Comparison of ENCODE assay signal across 8 cellular contexts in the genomic region with DNA sequence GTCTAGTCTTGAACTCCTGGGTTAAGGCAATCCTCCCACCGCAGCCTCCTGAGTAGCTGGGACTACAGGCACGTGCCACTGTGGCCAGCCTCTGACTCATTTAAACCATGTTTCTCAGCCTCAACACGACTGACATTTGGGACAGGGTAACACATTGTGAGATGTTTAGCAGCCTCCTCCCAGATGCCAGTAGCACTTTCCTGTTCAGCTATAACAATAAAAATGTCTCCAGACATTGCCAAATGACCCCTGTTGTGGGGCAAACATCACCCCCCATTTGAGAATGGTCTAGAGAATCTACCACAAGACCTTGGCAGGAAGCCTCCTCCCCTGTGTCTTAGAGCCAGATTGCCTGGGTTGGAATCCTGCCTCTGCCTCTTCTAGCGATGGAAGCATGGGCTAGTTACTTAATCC. TPM values are rescaled to one million over a fixed set of nuclear protein-coding genes. Genes with fewer than 3 reads are reported as not detected.
DNase-seq lines count a peak whose midpoint lies in the region; ATAC-seq, FAIRE-seq and TF ChIP-seq lines count a peak whose summit lies in the region.

No MANE protein-coding gene starts in this region.

- dilution Hi-C loops in IMR-90 (cut with HindIII; ENCODE audit: low sequenced_read_pairs, unreplicated experiment), result no loop called here

- no peaks in the 10 kb centered on the region for H3K79me1 ChIP-seq in IMR-90 (ENCODE audit: low read depth in 1 of 2, low read length in 2 of 2)

- no peak overlapping the region for H3K56ac ChIP-seq in IMR-90 (ENCODE audit: extremely low read depth, insufficient read depth, low read length)

- peak; percentile 64 for DNase-seq in IMR-90
- peak; percentile 48 for DNase-seq in GM12878 (ENCODE audit: low read depth, low spot score)
- peak; percentile 28 to 40 for DNase-seq in stimulated activated CD4-positive, alpha-beta T cell treated with anti-CD3 and anti-CD28 coated beads, Interleukin-2, amount 100 ng/mL, for 24 hours
- no peak for DNase-seq in NCI-H1105 treated with DMSO at 0.1 percent for 48 hours (lab: John Stamatoyannopoulos, UW)
- no peak for DNase-seq in Kasumi-1 (lab: John Stamatoyannopoulos, UW)
- no peak for DNase-seq in NCI-H2227 (lab: John Stamatoyannopoulos, UW; ENCODE audit: unreplicated experiment)
- no peak for DNase-seq in vagina (ENCODE audit: extremely low spot score in 2 of 2)

- TF ChIP-seq POLR2A in IMR-90 (IDR thresholded peaks at IDR 0.05; ENCODE audit: low read depth, low read length) (no peak), GM12878 (IDR thresholded peaks at IDR 0.05; ENCODE audit: low read depth, low read length) (no peak), vagina (IDR thresholded peaks at IDR 0.05) (no peak)

- in situ Hi-C loops in IMR-90 (cut with MboI; ENCODE audit: low sequenced_read_pairs), result no loop called here
- in situ Hi-C loops in GM12878 (cut with MboI), result no loop called here

- H3K4me1 ChIP-seq in IMR-90 (ENCODE audit: control insufficient read depth, insufficient read depth, low read length) (peaks cover 9% of the 10 kb centered on the region), GM12878 (ENCODE audit: control insufficient read depth, insufficient read depth, low read length) (peaks cover 22% of the 10 kb centered on the region), vagina (peaks cover 16% of the 10 kb centered on the region)

- H3K14ac ChIP-seq in IMR-90 (replicated peaks; ENCODE audit: low read depth, low read length), result 0 out of 2 replicates have a peak overlapping the region, but pooled peaks have one; percentile 3

- peak overlapping the region; percentile 80; the same call in 2 of the 3 replicates for H2BK15ac ChIP-seq in IMR-90 (ENCODE audit: low read depth, low read length)

- WGBS in IMR-90 (ENCODE audit: extremely low coverage in 2 of 2, insufficient read length in 1 of 2), 2 experiments, result 0% methylated on average over 1 of the region's 4 CpGs; no CpG with 5 or more reads in 1 of the 2 experiments
- WGBS in GM12878 (ENCODE audit: insufficient coverage, insufficient replicate concordance, low lambda C conversion rate, missing lambda C conversion rate), result 28% methylated on average over 4 of the region's 4 CpGs

- POLR2A ChIA-PET in IMR-90 (lab: Charles Lee; ENCODE audit: unreplicated experiment) (no interaction called here), GM12878 (lab: Charles Lee) (interaction anchor here (2.0 kb wide), 1 partner anchor 9 kb away, joined by 6 read pairs; the partner anchor contains the start of gene TMEM40)

- intact Hi-C loops in IMR-90 (cut with micrococcal nuclease), result no loop called here
- intact Hi-C loops in GM12878 (cut with micrococcal nuclease; ENCODE audit: unreplicated experiment), result no loop called here
- intact Hi-C loops in vagina (cut with DNase I), result no loop called here

- H2BK5ac ChIP-seq in IMR-90 (ENCODE audit: low read depth, low read length, poor library complexity, severe bottlenecking), result peak overlapping the region; percentile 73

- FAIRE-seq in GM12878 (lab: Jason Lieb, UNC), result peak; percentile 47

- SMC1A ChIA-PET in GM12878 (lab: Charles Lee; ENCODE audit: uncharacterized antibody, unreplicated experiment), result interaction anchor here (0.8 kb wide), 1 partner anchor 8 kb away, joined by 6 read pairs; the partner anchor contains the start of gene TMEM40

- TF ChIP-seq EP300 in GM12878 (IDR thresholded peaks at IDR 0.05; ENCODE audit: borderline replicate concordance in 1 of 2, control insufficient read depth in 1 of 2, low read depth in 2 of 2, low read length in 2 of 2), result no peak

- no peak overlapping the region for H3K9ac ChIP-seq in IMR-90 (ENCODE audit: low read depth, low read length)
- H3K9ac ChIP-seq in GM12878 (ENCODE audit: control insufficient read depth, insufficient read depth, low read length), result no peak overlapping the region

- H3K23ac ChIP-seq in IMR-90 (ENCODE audit: low read depth, low read length), result no peak overlapping the region

- H3K27ac ChIP-seq in IMR-90 (ENCODE audit: insufficient read depth, low read length) (peak overlapping the region; percentile 57; the same call in 1 of the 2 replicates), GM12878 (ENCODE audit: control insufficient read depth, insufficient read depth) (no peak overlapping the region), vagina (no peak overlapping the region)

- peak overlapping the region; percentile 38 for H2AK9ac ChIP-seq in IMR-90 (replicated peaks; ENCODE audit: low read depth, low read length, poor library complexity)

- peak overlapping the region; percentile 17 for H3K4ac ChIP-seq in IMR-90 (ENCODE audit: low read depth, low read length)

- H2AFZ ChIP-seq in IMR-90 (replicated peaks; ENCODE audit: low read length, poor library complexity), result peak overlapping the region; percentile 24
- H2AFZ ChIP-seq in GM12878 (ENCODE audit: control insufficient read depth, low read depth, low read length), result no peak overlapping the region; the same call in 1 of the 2 replicates

- H3K4me2 ChIP-seq in IMR-90 (ENCODE audit: low read depth, low read length) (no peak overlapping the region), GM12878 (ENCODE audit: control insufficient read depth, insufficient read depth) (no peak overlapping the region)

- H4K8ac ChIP-seq in IMR-90 (ENCODE audit: low read depth in 2 of 2, low read length in 2 of 2), result 0 out of 4 replicates have a peak overlapping the region, but pooled peaks have one; percentile 2 to 10

- peak; percentile 59 for ATAC-seq in GM18868 (IDR thresholded peaks at IDR 0.05; ENCODE audit: unreplicated experiment)
- peak; percentile 76 for ATAC-seq in IMR-90 (ENCODE audit: low read depth)
- ATAC-seq in GM12878, result peak; percentile 77

- CTCF ChIA-PET in IMR-90 (lab: Yijun Ruan, JAX) (no interaction called here), GM12878 (lab: Yijun Ruan, JAX) (no interaction called here)

- peaks cover 10% of the 10 kb centered on the region for H3K9me1 ChIP-seq in IMR-90 (ENCODE audit: insufficient read depth, low read length)

- BruUV-seq in IMR-90 (replicated peaks; lab: Mats Ljungman, UMichigan) (no TSS peak), GM12878 (replicated peaks; lab: Mats Ljungman, UMichigan) (no TSS peak)

- peak overlapping the region; percentile 28; the same call in 1 of the 2 replicates for H3K18ac ChIP-seq in IMR-90 (ENCODE audit: low read depth, low read length)

- RAD21 ChIA-PET in GM12878 (lab: Charles Lee; ENCODE audit: unreplicated experiment), result no interaction called here

- H3K4me3 ChIP-seq in IMR-90 (ENCODE audit: insufficient read depth, low read depth, low read length) (no peak overlapping the region), GM12878 (no peak overlapping the region), vagina (no peak overlapping the region)

- TF ChIP-seq CTCF in IMR-90 (conservative IDR thresholded peaks at IDR 0.05; ENCODE audit: low read depth, low read length), result no peak
- TF ChIP-seq CTCF in GM12878 (IDR thresholded peaks at IDR 0.05 in 2 of 3, conservative IDR thresholded peaks at IDR 0.05 in 1 of 3; ENCODE audit: control insufficient read depth in 2 of 3, extremely low read depth in 1 of 3, insufficient read depth in 1 of 3, low read depth in 3 of 3, low read length in 3 of 3), result no peak
- TF ChIP-seq CTCF in vagina (IDR thresholded peaks at IDR 0.05), result no peak

- no peaks in the 10 kb centered on the region for H4K20me1 ChIP-seq in IMR-90 (ENCODE audit: insufficient read depth, low read length)
- no peaks in the 10 kb centered on the region for H4K20me1 ChIP-seq in GM12878 (ENCODE audit: control insufficient read depth, insufficient read depth)

- peak overlapping the region; percentile 23 for H2BK20ac ChIP-seq in IMR-90 (ENCODE audit: low read depth, low read length)

- peak overlapping the region; percentile 58; the same call in 1 of the 2 replicates for H4K91ac ChIP-seq in IMR-90 (ENCODE audit: insufficient read depth, low read depth, low read length)

- no peaks in the 10 kb centered on the region for H3K9me3 ChIP-seq in IMR-90 (ENCODE audit: control insufficient read depth, insufficient read depth, low read length)
- H3K9me3 ChIP-seq in GM12878 (replicated peaks; ENCODE audit: control insufficient read depth, insufficient read depth, low read length), result no peaks in the 10 kb centered on the region
- H3K9me3 ChIP-seq in vagina, result no peaks in the 10 kb centered on the region

- no peak overlapping the region for H4K5ac ChIP-seq in IMR-90 (ENCODE audit: low read depth, low read length)

- peak overlapping the region; percentile 80; the same call in 1 of the 2 replicates for H2AK5ac ChIP-seq in IMR-90 (ENCODE audit: low read depth, low read length)

- peaks cover 3% of the 10 kb centered on the region; the same call in 1 of the 2 replicates for H3K27me3 ChIP-seq in IMR-90 (ENCODE audit: control insufficient read depth, insufficient read depth, low read length)
- no peaks in the 10 kb centered on the region for H3K27me3 ChIP-seq in GM12878 (replicated peaks in 1 of 2; ENCODE audit: control insufficient read depth in 2 of 2, insufficient read depth in 2 of 2, low read length in 1 of 2)
- no peaks in the 10 kb centered on the region for H3K27me3 ChIP-seq in vagina

- no peaks in the 10 kb centered on the region for H3K79me2 ChIP-seq in GM12878 (ENCODE audit: control insufficient read depth, insufficient read depth, low read length)

- TF ChIP-seq RAD21 in IMR-90 (IDR thresholded peaks at IDR 0.05; ENCODE audit: low read length) (no peak), GM12878 (IDR thresholded peaks at IDR 0.05; ENCODE audit: insufficient read depth, low read depth, low read length) (no peak)

- H2BK120ac ChIP-seq in IMR-90 (ENCODE audit: low read depth, low read length), result peak overlapping the region; percentile 81

- H3K36me3 ChIP-seq in IMR-90 (ENCODE audit: control insufficient read depth, insufficient read depth, low read length) (no peaks in the 10 kb centered on the region), GM12878 (ENCODE audit: control insufficient read depth in 2 of 2, insufficient read depth in 2 of 2, low read length in 1 of 2) (no peaks in the 10 kb centered on the region), vagina (no peaks in the 10 kb centered on the region)

RNA-seq across cellular contexts. Expression of gene TMEM40, which starts 8.4 kb away (rescaled TPM):
- total RNA-seq in IMR-90 (2012; rRNA removed) (not detected in 2 replicates), GM12878 (2014; rRNA removed) (0.33 TPM in 1 of 2 replicates, not detected in the other), GM12878 (2014; rRNA removed; fragmentation: Illumina TruSeq; extraction: Trizol) (not detected in 2 replicates), GM12878 (2021) (0.11 TPM in 1 of 2 replicates, not detected in the other), vagina (31.7 TPM)
- polyA plus RNA-seq in IMR-90 (2012; rRNA removed) (0.27 and 0.29 TPM in 2 replicates), GM12878 (2011; rRNA removed) (0.10 and 0.27 TPM in 2 replicates), GM12878 (2014; fragmentation: Illumina TruSeq; extraction: Trizol) (0.10 TPM in 1 of 2 replicates, not detected in the other), GM12878 (2014; fragmentation: Nextera tagmentation; extraction: Ambion mirVana) (under 1 TPM; 0.13 to 0.35 TPM), GM12878 (2014; rRNA removed) (0.19 TPM in 1 of 2 replicates, not detected in the other), GM12878 (2016; fragmentation: Nextera tagmentation; extraction: Ambion mirVana) (under 1 TPM; 0.33 to 0.46 TPM)
- polyA plus RNA-seq in IMR-90 (2012; cell fraction: cytosol; rRNA removed), result 0.14 and 0.24 TPM in 2 replicates
- 0.13 and 0.24 TPM in 2 replicates for polyA plus RNA-seq in IMR-90 (2012; cell fraction: nucleus; rRNA removed; ENCODE audit: low replicate concordance)
- not detected in 2 replicates for total RNA-seq in GM12878 (2013; cell fraction: nucleolus; rRNA removed)
- not detected for polyA plus RNA-seq in GM12878 (2011; ENCODE audit: low read depth)
- 0.22 and 0.25 TPM in 2 replicates for polyA plus RNA-seq in GM12878 (2011; cell fraction: cytosol; rRNA removed)
- polyA plus RNA-seq in GM12878 (2011; cell fraction: nucleus; rRNA removed), result 0.21 and 0.32 TPM in 2 replicates
- 0.11 and 0.25 TPM in 2 replicates for polyA plus RNA-seq in GM12878 (2012)
- polyA minus RNA-seq in GM12878 (2011; rRNA and poly(A)+ RNA removed), result 0.67 TPM in 1 of 2 replicates, not detected in the other
- polyA minus RNA-seq in GM12878 (2011; cell fraction: cytosol; rRNA and poly(A)+ RNA removed), result not detected in 2 replicates
- not detected in 2 replicates for polyA minus RNA-seq in GM12878 (2011; cell fraction: nucleus; rRNA and poly(A)+ RNA removed)

RNA-seq across cellular contexts. Expression of gene CAND2, which starts 45.8 kb away (rescaled TPM):
- total RNA-seq in IMR-90 (2012; rRNA removed) (2.5 and 2.9 TPM in 2 replicates), GM12878 (2014; rRNA removed) (0.73 and 0.82 TPM in 2 replicates), GM12878 (2014; rRNA removed; fragmentation: Illumina TruSeq; extraction: Trizol) (0.36 and 0.37 TPM in 2 replicates), GM12878 (2021) (1.6 and 1.9 TPM in 2 replicates), vagina (12.5 TPM)
- polyA plus RNA-seq in IMR-90 (2012; rRNA removed) (4.9 and 5.7 TPM in 2 replicates), GM12878 (2011; rRNA removed) (0.03 and 0.10 TPM in 2 replicates), GM12878 (2014; fragmentation: Illumina TruSeq; extraction: Trizol) (0.06 and 0.40 TPM in 2 replicates), GM12878 (2014; fragmentation: Nextera tagmentation; extraction: Ambion mirVana) (under 1 TPM; 0.03 to 0.11 TPM), GM12878 (2014; rRNA removed) (0.61 and 0.82 TPM in 2 replicates), GM12878 (2016; fragmentation: Nextera tagmentation; extraction: Ambion mirVana) (1 to 10 TPM in 1 of 2 experiments, under 1 TPM in 1; 0.64 to 1.0 TPM)
- polyA plus RNA-seq in IMR-90 (2012; cell fraction: cytosol; rRNA removed), result 4.3 and 7.4 TPM in 2 replicates
- 11.5 and 21.5 TPM in 2 replicates for polyA plus RNA-seq in IMR-90 (2012; cell fraction: nucleus; rRNA removed; ENCODE audit: low replicate concordance)
- 0.46 and 1.2 TPM in 2 replicates for total RNA-seq in GM12878 (2013; cell fraction: nucleolus; rRNA removed)
- 0.14 TPM for polyA plus RNA-seq in GM12878 (2011; ENCODE audit: low read depth)
- polyA plus RNA-seq in GM12878 (2011; cell fraction: cytosol; rRNA removed), result 0.04 and 0.07 TPM in 2 replicates
- 0.15 and 0.41 TPM in 2 replicates for polyA plus RNA-seq in GM12878 (2011; cell fraction: nucleus; rRNA removed)
- polyA plus RNA-seq in GM12878 (2012), result 0.24 and 0.32 TPM in 2 replicates
- 0.10 TPM in 1 of 2 replicates, not detected in the other for polyA minus RNA-seq in GM12878 (2011; rRNA and poly(A)+ RNA removed)
- polyA minus RNA-seq in GM12878 (2011; cell fraction: cytosol; rRNA and poly(A)+ RNA removed), result not detected in 2 replicates
- not detected in 2 replicates for polyA minus RNA-seq in GM12878 (2011; cell fraction: nucleus; rRNA and poly(A)+ RNA removed)

Comparison
In these comparisons a context has a peak if more than half of its experiments do, and no peak if none do; other contexts are left out.
1. DNase-seq: peak in IMR-90 (single experiment), GM12878 (single experiment) and stimulated activated CD4-positive, alpha-beta T cell treated with anti-CD3 and anti-CD28 coated beads, Interleukin-2, amount 100 ng/mL, for 24 hours (2 of 2); none in NCI-H1105 treated with DMSO at 0.1 percent for 48 hours (single experiment), Kasumi-1 (0 of 2), NCI-H2227 (single experiment) and vagina (0 of 2).
2. RNA of gene TMEM40, which starts 8.4 kb away (total RNA-seq): 31.7 TPM in vagina (single experiment); 0.11 to 0.33 TPM in GM12878 and not detected in IMR-90; every median in the first group is over 10 times any median in the second.
3. Peak in every context shown above with its lines, with median percentiles within 50 percentile points of each other: ATAC-seq.